8 cellular contexts compared by ENCODE assay signal in genomic region chr2:10812362-10813084, GRCh38. TPM values are rescaled to one million over a fixed set of nuclear protein-coding genes. Genes with fewer than 3 reads are reported as not detected.
DNase-seq lines count a peak whose midpoint lies in the region; ATAC-seq lines count a peak whose summit lies in the region.

PDIA6 (minus strand) TSS chr2:10812785; CDS start chr2:10812696, 89 bp downstream.

- DNase-seq in COLO668 (lab: John Stamatoyannopoulos, UW; ENCODE audit: unreplicated experiment) (peak; percentile 97), HT-29 (ENCODE audit: low spot score) (peak; percentile 95), medulla oblongata (ENCODE audit: extremely low spot score) (peak; percentile 97)
- peak; percentile 88 for DNase-seq in NK-92 treated with Interleukin-12 subunit alpha and Interleukin-12 subunit beta, amount 100 ng/mL, for 24 hours (lab: John Stamatoyannopoulos, UW)
- DNase-seq in activated CD8-positive, alpha-beta memory T cell treated with anti-CD3 and anti-CD28 coated beads for 24 hours, result peak; percentile 98
- peak; percentile 92 for DNase-seq in effector CD4-positive, alpha-beta T cell
- DNase-seq in stimulated activated CD4-positive, alpha-beta T cell treated with anti-CD3 and anti-CD28 coated beads, TNF-alpha, amount 100 ng/mL, for 48 hours (ENCODE audit: low read depth in 3 of 3), result peak; percentile 88 to 93 (median 93)

- peak; percentile 87 for ATAC-seq in GM21360 (IDR thresholded peaks at IDR 0.05; ENCODE audit: unreplicated experiment)

RNA-seq across cellular contexts. Expression of gene PDIA6, which starts in this region (rescaled TPM):
- 193 and 206 TPM in 2 replicates for total RNA-seq in HT-29 (2014; rRNA removed; shearing (Covaris generic))

Comparison
In these comparisons a context has a peak if more than half of its experiments do, and no peak if none do; other contexts are left out.
1. Peak in every context shown above with its lines: DNase-seq and ATAC-seq.